In the genomic region with DNA sequence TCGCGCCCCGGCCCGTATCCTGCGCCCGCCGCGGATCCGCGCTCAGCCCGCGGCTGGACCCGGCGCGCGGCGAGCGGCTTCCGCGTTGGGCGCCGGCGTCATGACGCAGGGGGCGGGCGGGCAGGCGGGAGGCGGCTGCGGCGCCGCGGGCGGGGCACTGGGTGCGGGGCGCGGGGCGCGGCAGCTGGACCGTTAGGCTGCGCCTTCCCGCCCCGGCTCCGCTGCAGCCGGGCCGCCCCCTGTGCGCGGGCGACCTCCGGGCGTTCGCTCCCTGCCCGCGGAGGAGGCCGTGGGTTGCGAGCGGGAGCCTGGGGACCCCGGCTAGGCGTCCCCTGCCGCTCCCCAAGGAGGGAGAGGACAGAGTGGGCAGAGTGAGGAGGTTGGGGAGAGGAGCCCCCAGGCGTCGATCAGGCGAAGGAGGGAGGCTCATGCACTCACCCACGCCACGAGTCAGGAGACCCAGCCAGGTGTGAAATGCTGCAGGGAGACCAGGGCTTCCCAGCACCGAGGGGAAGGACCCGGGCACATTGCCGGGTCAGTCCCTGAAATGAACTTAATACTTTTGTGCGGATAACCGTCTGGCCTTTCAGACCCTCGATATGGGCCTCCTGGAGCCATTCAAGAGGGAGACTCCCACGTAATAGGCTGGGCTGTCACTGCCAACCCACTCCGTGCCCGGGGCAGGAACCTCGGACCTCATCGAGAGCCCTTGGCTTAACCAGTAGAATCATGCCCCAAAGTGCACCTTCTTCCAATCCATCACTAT, we compare ENCODE assay signal across 8 cellular contexts. TPM values are rescaled to one million over a fixed set of nuclear protein-coding genes. Genes with fewer than 3 reads are reported as not detected.
DNase-seq lines count a peak whose midpoint lies in the region; ATAC-seq and TF ChIP-seq lines count a peak whose summit lies in the region.

A gene (minus strand): TSS at position 55 of the 766 bp plus-strand sequence. CDS start 252 bp downstream, outside the sequence.

- H3K9me3 ChIP-seq in right atrium auricular region: no peaks in the 10 kb centered on the region
- no peaks in the 10 kb centered on the region for H3K9me3 ChIP-seq in psoas muscle

- peak within 1 kb of the TSS; percentile 96 to 98 for H3K4me3 ChIP-seq in right atrium auricular region
- peak within 1 kb of the TSS; percentile 93 for H3K4me3 ChIP-seq in psoas muscle

- H3K36me3 ChIP-seq in right atrium auricular region (no peaks in the 10 kb centered on the region), psoas muscle (ENCODE audit: insufficient read depth in 1 of 2, low read depth in 1 of 2) (no peaks in the 10 kb centered on the region)

- H3K27me3 ChIP-seq in right atrium auricular region: no peaks in the 10 kb centered on the region
- peaks cover 0 to 24% (median 2%) of the 10 kb centered on the region in 3 donors for H3K27me3 ChIP-seq in psoas muscle (ENCODE audit: insufficient read depth in 3 of 3, low read length in 2 of 3)

- TF ChIP-seq CTCF in right atrium auricular region (IDR thresholded peaks at IDR 0.05) (no peak), psoas muscle (IDR thresholded peaks at IDR 0.05) (no peak)

- H3K27ac ChIP-seq in angular gyrus (ENCODE audit: low read depth, low read length) (peak within 1 kb of the TSS; percentile 93), right atrium auricular region (peak within 1 kb of the TSS; percentile 83 to 89), psoas muscle (peak within 1 kb of the TSS; percentile 68)

- H3K4me1 ChIP-seq in right atrium auricular region (peaks cover 0 to 30% of the 10 kb centered on the region in 2 donors), psoas muscle (peaks cover 24% of the 10 kb centered on the region)

- DNase-seq in EL (peak; percentile 79), HuH-7.5 (ENCODE audit: low spot score) (peak; percentile 76), T-helper 2 cell (peak; percentile 60 to 91 (median 72)), right atrium auricular region (ENCODE audit: low spot score) (no peak), psoas muscle (peak; percentile 82 to 83), ureter (ENCODE audit: low spot score) (peak; percentile 64)

- intact Hi-C loops in psoas muscle (cut with DNase I): no loop called here

- ATAC-seq in GM21515 (IDR thresholded peaks at IDR 0.05; ENCODE audit: unreplicated experiment) (peak; percentile 67), psoas muscle (peak; percentile 80 to 91 (median 90))

- 6 to 13% (median 12%) methylated on average over 25 to 75 of the region's 75 CpGs for WGBS in psoas muscle, 3 donors

RNA-seq across cellular contexts. Expression of the gene that starts here (rescaled TPM):
- total RNA-seq in right atrium auricular region (10 to 100 TPM; 12.1 to 18.3 TPM), psoas muscle (1 to 10 TPM; 5.9 to 9.7 (median 8.0) TPM), ureter (36.9 TPM)
- 1 to 10 TPM; 2.3 to 7.6 (median 4.3) TPM for polyA plus RNA-seq in psoas muscle
